ENCODE assay signal across 7 cellular contexts in genomic region chr12:47715877-47716548, GRCh38. TPM values are rescaled to one million over a fixed set of nuclear protein-coding genes. Genes with fewer than 3 reads are reported as not detected.
DNase-seq lines count a peak whose midpoint lies in the region; ATAC-seq and TF ChIP-seq lines count a peak whose summit lies in the region.

No MANE protein-coding gene starts in this region.

- H3K27ac ChIP-seq in esophagus muscularis mucosa (replicated peaks in 1 of 4) (peak overlapping the region; percentile 80 to 86 (median 82)), neuronal stem cell (replicated peaks; ENCODE audit: low read length) (no peak overlapping the region), tibial nerve (peak overlapping the region; percentile 16 to 83 (median 50))

- no peak overlapping the region for H2BK120ac ChIP-seq in neuronal stem cell (ENCODE audit: low read depth, low read length)

- H3K4me2 ChIP-seq in neuronal stem cell (ENCODE audit: insufficient read depth, low read length, poor library complexity, severe bottlenecking): no peak overlapping the region

- H3K36me3 ChIP-seq in adipocyte (ENCODE audit: control insufficient read depth, insufficient read depth, low read length, severe bottlenecking) (no peaks in the 10 kb centered on the region), esophagus muscularis mucosa (no peaks in the 10 kb centered on the region), neuronal stem cell (replicated peaks in 1 of 2; ENCODE audit: control insufficient read depth in 2 of 2, insufficient read depth in 2 of 2, low read length in 2 of 2) (peaks cover 0 to 5% of the 10 kb centered on the region in 2 donors), tibial nerve (peaks cover 0 to 18% (median 0%) of the 10 kb centered on the region in 3 donors)

- H3K4me3 ChIP-seq in adipocyte (ENCODE audit: low read length) (peak overlapping the region; percentile 70), esophagus muscularis mucosa (peak overlapping the region; percentile 17 to 31 (median 28)), neuronal stem cell (ENCODE audit: low read length in 2 of 2) (no peak overlapping the region), tibial nerve (no peak overlapping the region)

- 68% methylated on average over 13 of the region's 13 CpGs for WGBS in esophagus muscularis mucosa
- no CpG with 5 or more reads among the region's 13 CpGs for WGBS in neuronal stem cell (ENCODE audit: extremely low coverage in 2 of 2, insufficient read length in 2 of 2, insufficient replicate concordance in 1 of 2), 2 donors
- 81 to 82% methylated on average over 12 to 13 of the region's 13 CpGs for WGBS in tibial nerve, 2 donors

- no peak overlapping the region for H4K91ac ChIP-seq in neuronal stem cell (ENCODE audit: low read depth, low read length, poor library complexity)

- ATAC-seq in HG02938 (IDR thresholded peaks at IDR 0.05; ENCODE audit: unreplicated experiment): no peak

- intact Hi-C loops in esophagus muscularis mucosa (cut with DNase I): loop anchor here (2.0 to 10.0 kb wide), 4 partner anchors 41 to 249 kb away; partner anchors contain the start of genes RAPGEF3 and TMEM106C

- TF ChIP-seq POLR2A in esophagus muscularis mucosa (IDR thresholded peaks at IDR 0.05; ENCODE audit: low read depth) (no peak), tibial nerve (IDR thresholded peaks at IDR 0.05) (no peak)

- H3K23ac ChIP-seq in neuronal stem cell (ENCODE audit: low read depth, low read length, poor library complexity): no peak overlapping the region

- TF ChIP-seq EP300 in esophagus muscularis mucosa (IDR thresholded peaks at IDR 0.05) (no peak), tibial nerve (IDR thresholded peaks at IDR 0.05) (no peak)

- H2AFZ ChIP-seq in neuronal stem cell (ENCODE audit: low read length): no peak overlapping the region

- H3K9ac ChIP-seq in adipocyte (ENCODE audit: low read length) (peak overlapping the region; percentile 66), neuronal stem cell (ENCODE audit: low read depth, low read length, poor library complexity) (no peak overlapping the region)

- H2BK12ac ChIP-seq in neuronal stem cell (ENCODE audit: low read length): no peak overlapping the region

- H4K8ac ChIP-seq in neuronal stem cell (ENCODE audit: low read depth, low read length): no peak overlapping the region

- TF ChIP-seq CTCF in esophagus muscularis mucosa (IDR thresholded peaks at IDR 0.05) (no peak), tibial nerve (IDR thresholded peaks at IDR 0.05) (no peak)

- H2AK5ac ChIP-seq in neuronal stem cell (ENCODE audit: low read depth, low read length): peak overlapping the region; percentile 40

- H3K4ac ChIP-seq in neuronal stem cell (ENCODE audit: low read length): no peak overlapping the region

- no peaks in the 10 kb centered on the region for H3K79me1 ChIP-seq in neuronal stem cell (ENCODE audit: low read depth, low read length)

- H3K9me3 ChIP-seq in adipocyte (ENCODE audit: control insufficient read depth, low read length) (no peaks in the 10 kb centered on the region), esophagus muscularis mucosa (no peaks in the 10 kb centered on the region), neuronal stem cell (replicated peaks in 1 of 2; ENCODE audit: control insufficient read depth in 2 of 2, insufficient read depth in 1 of 2, low read depth in 1 of 2, low read length in 2 of 2) (no peaks in the 10 kb centered on the region), tibial nerve (no peaks in the 10 kb centered on the region)

- DNase-seq in adipocyte (ENCODE audit: low read depth) (no peak), esophagus muscularis mucosa (ENCODE audit: extremely low spot score) (peak; percentile 78), neuronal stem cell (ENCODE audit: low spot score) (no peak), tibial nerve (ENCODE audit: low spot score in 2 of 2) (no peak), mucosa of gallbladder (ENCODE audit: low spot score) (no peak), cerebellar nuclear complex (lab: John Stamatoyannopoulos, UW) (no peak)

- H3K27me3 ChIP-seq in adipocyte (replicated peaks; ENCODE audit: control insufficient read depth, insufficient read depth, low read length) (no peaks in the 10 kb centered on the region), esophagus muscularis mucosa (no peaks in the 10 kb centered on the region), neuronal stem cell (ENCODE audit: control insufficient read depth in 3 of 3, insufficient read depth in 3 of 3, low read depth in 1 of 3, low read length in 3 of 3) (no peaks in the 10 kb centered on the region), tibial nerve (no peaks in the 10 kb centered on the region)

- no peak overlapping the region for H2BK5ac ChIP-seq in neuronal stem cell (ENCODE audit: low read length)

- no peak overlapping the region for H3K18ac ChIP-seq in neuronal stem cell (ENCODE audit: low read length)

- peak overlapping the region; percentile 14 for H2BK15ac ChIP-seq in neuronal stem cell (ENCODE audit: low read length)

- H3K4me1 ChIP-seq in adipocyte (ENCODE audit: control insufficient read depth, insufficient read depth, low read length): peaks cover 28% of the 10 kb centered on the region
- H3K4me1 ChIP-seq in esophagus muscularis mucosa: peaks cover 46 to 53% (median 50%) of the 10 kb centered on the region in 4 donors
- peaks cover 2 to 5% of the 10 kb centered on the region in 2 donors for H3K4me1 ChIP-seq in neuronal stem cell (ENCODE audit: control insufficient read depth in 2 of 2, insufficient read depth in 1 of 2, low read depth in 1 of 2, low read length in 2 of 2)
- peaks cover 0 to 51% (median 22%) of the 10 kb centered on the region in 4 donors for H3K4me1 ChIP-seq in tibial nerve

- H3K14ac ChIP-seq in neuronal stem cell (ENCODE audit: low read length): no peak overlapping the region

RNA-seq across cellular contexts. Expression of gene ENDOU, which starts 9.3 kb away (rescaled TPM):
- total RNA-seq in esophagus muscularis mucosa: 1 to 10 TPM in 1 of 4 donors, under 1 TPM in 1, not detected in 2; 0.39 to 2.0 TPM
- not detected for polyA plus RNA-seq in neuronal stem cell (2013, experiment 1 of 2)
- polyA plus RNA-seq in neuronal stem cell (2013, experiment 2 of 2): 0.07 TPM
- total RNA-seq in tibial nerve: 1 to 10 TPM in 1 of 4 donors, under 1 TPM in 2, not detected in 1; 0.30 to 1.2 (median 0.42) TPM
- not detected for total RNA-seq in mucosa of gallbladder

RNA-seq across cellular contexts. Expression of gene RPAP3, which starts 10.2 kb away (rescaled TPM):
- total RNA-seq in esophagus muscularis mucosa: 10 to 100 TPM; 10.3 to 17.9 (median 13.5) TPM
- polyA plus RNA-seq in neuronal stem cell (2013, experiment 1 of 2): 49.8 TPM
- polyA plus RNA-seq in neuronal stem cell (2013, experiment 2 of 2): 50.8 TPM
- 10 to 100 TPM in 3 of 4 donors, 1 to 10 TPM in 1; 8.8 to 19.2 (median 15.5) TPM for total RNA-seq in tibial nerve
- 20.2 TPM for total RNA-seq in mucosa of gallbladder

RNA-seq across cellular contexts. Expression of gene RAPGEF3, which starts 42.7 kb away (rescaled TPM):
- total RNA-seq in esophagus muscularis mucosa (10 to 100 TPM; 18.3 to 48.2 (median 32.5) TPM), tibial nerve (100 to 1,000 TPM in 1 of 4 donors, 10 to 100 TPM in 3; 47.3 to 109 (median 83.6) TPM), mucosa of gallbladder (54.8 TPM)
- 1.3 TPM for polyA plus RNA-seq in neuronal stem cell (2013, experiment 1 of 2)
- polyA plus RNA-seq in neuronal stem cell (2013, experiment 2 of 2): 1.1 TPM

RNA-seq across cellular contexts. Expression of gene SLC48A1, which starts 57.0 kb away (rescaled TPM):
- total RNA-seq in esophagus muscularis mucosa: 10 to 100 TPM; 34.5 to 56.0 (median 40.7) TPM
- polyA plus RNA-seq in neuronal stem cell (2013, experiment 1 of 2): 12.5 TPM
- polyA plus RNA-seq in neuronal stem cell (2013, experiment 2 of 2): 12.3 TPM
- total RNA-seq in tibial nerve: 10 to 100 TPM; 24.6 to 37.9 (median 33.8) TPM
- 73.1 TPM for total RNA-seq in mucosa of gallbladder

Comparison
In these comparisons a context has a peak if more than half of its experiments do, and no peak if none do; other contexts are left out.
1. H3K4me3 ChIP-seq: peak in adipocyte (single experiment) and esophagus muscularis mucosa (4 of 4); none in neuronal stem cell (0 of 2) and tibial nerve (0 of 4).